In genomic region chr3:66480666-66481065, GRCh38 we compare ENCODE assay signal across 7 cellular contexts. TPM values are rescaled to one million over a fixed set of nuclear protein-coding genes. Genes with fewer than 3 reads are reported as not detected.
DNase-seq lines count a peak whose midpoint lies in the region; ATAC-seq and TF ChIP-seq lines count a peak whose summit lies in the region.

No MANE protein-coding gene starts in this region.

- ATAC-seq in GM19043 (IDR thresholded peaks at IDR 0.05; ENCODE audit: low read depth, unreplicated experiment) (peak; percentile 40), left lobe of liver (no peak)

- peaks cover 50% of the 10 kb centered on the region for H3K4me1 Mint-ChIP-seq in nephron progenitor cell

- H3K79me2 ChIP-seq in Loucy (ENCODE audit: insufficient read depth, low read length) = peaks cover 99% of the 10 kb centered on the region

- H3K36me3 Mint-ChIP-seq in nephron progenitor cell (ENCODE audit: low read depth) = no peaks in the 10 kb centered on the region

- H3K9ac ChIP-seq in Loucy (ENCODE audit: low read depth, low read length, poor library complexity, severe bottlenecking) = peak overlapping the region; percentile 45

- H3K4me3 Mint-ChIP-seq in nephron progenitor cell = no peak overlapping the region

- H3K9me3 ChIP-seq in Loucy (ENCODE audit: insufficient read depth, low read depth, low read length) = 0 out of 2 replicates have a peak, but pooled peaks cover 2% of the 10 kb centered on the region

- no peaks in the 10 kb centered on the region for H3K27me3 Mint-ChIP-seq in nephron progenitor cell (ENCODE audit: low read depth, poor library complexity)

- no peaks in the 10 kb centered on the region for H3K9me3 Mint-ChIP-seq in nephron progenitor cell

- peaks cover 66% of the 10 kb centered on the region for H4K20me1 ChIP-seq in Loucy (ENCODE audit: insufficient read depth, low read length, poor library complexity, severe bottlenecking)

- no peaks in the 10 kb centered on the region for H3F3A ChIP-seq in Loucy (ENCODE audit: low read depth)

- H3K4me1 ChIP-seq in Loucy (ENCODE audit: insufficient read depth, low read length, poor library complexity, severe bottlenecking) = peaks cover 85% of the 10 kb centered on the region

- H3K27me3 ChIP-seq in Loucy (ENCODE audit: insufficient read depth, low read length, poor library complexity, severe bottlenecking) = no peaks in the 10 kb centered on the region

- no peaks in the 10 kb centered on the region for H3K9me2 ChIP-seq in Loucy (replicated peaks; ENCODE audit: low read depth, low read length)

- H3K27ac Mint-ChIP-seq in nephron progenitor cell = no peak overlapping the region

- no peak overlapping the region for H2AFZ ChIP-seq in Loucy (ENCODE audit: low read length)

- H3K4me3 ChIP-seq in Loucy (ENCODE audit: low read length, poor library complexity, severe bottlenecking) = peak overlapping the region; percentile 63

- TF ChIP-seq CTCF in Loucy (conservative IDR thresholded peaks at IDR 0.05; ENCODE audit: low read length) = no peak
- TF ChIP-seq CTCF in nephron progenitor cell (IDR thresholded peaks at IDR 0.05) = no peak

- no peak for DNase-seq in caudate nucleus (lab: John Stamatoyannopoulos, UW)
- peak; percentile 32 for DNase-seq in stimulated activated naive CD4-positive, alpha-beta T cell treated with Interleukin-2 at 50 U/mL for 16 hours (lab: John Stamatoyannopoulos, UW)
- DNase-seq in nephron progenitor cell = no peak
- DNase-seq in HUDEP-2 (lab: John Stamatoyannopoulos, UW; ENCODE audit: unreplicated experiment in 76 of 76) = no peak
- DNase-seq in left lobe of liver (ENCODE audit: low spot score) = no peak

- H3K4me2 ChIP-seq in Loucy (ENCODE audit: low read depth, low read length, poor library complexity, severe bottlenecking) = peak overlapping the region; percentile 75

- H3K27ac ChIP-seq in caudate nucleus (ENCODE audit: low read depth, low read length) = peak overlapping the region; percentile 65

- peaks cover 5% of the 10 kb centered on the region; the same call in 1 of the 2 replicates for H3K36me3 ChIP-seq in Loucy (ENCODE audit: insufficient read depth, low read length)

RNA-seq across cellular contexts. Expression of gene LRIG1, which starts 20.2 kb away (rescaled TPM):
- 18.6 TPM for total RNA-seq in left lobe of liver
